Comparison of ENCODE assay signal across 10 cellular contexts in genomic region chr1:42747125-42747524, GRCh38. TPM values are rescaled to one million over a fixed set of nuclear protein-coding genes. Genes with fewer than 3 reads are reported as not detected.
DNase-seq lines count a peak whose midpoint lies in the region; ATAC-seq and TF ChIP-seq lines count a peak whose summit lies in the region.
"Had no signal": no experiment of that assay in that cellular context is flagged by ENCODE, and none has a peak within 500 bp of the region (broad histone marks: within the 10 kb centered on the region; RNA-seq: fewer than 3 reads in every experiment).

No MANE protein-coding gene starts in this region.

- no peak overlapping the region for H3K27ac Mint-ChIP-seq in activated naive CD8-positive, alpha-beta T cell treated with anti-CD3 and anti-CD28 coated beads, Interleukin-2, amount 10 ng/mL, durations not matched to agents 7 days and 5 days

- peaks cover 3% of the 10 kb centered on the region for H3K27me3 Mint-ChIP-seq in activated naive CD8-positive, alpha-beta T cell treated with anti-CD3 and anti-CD28 coated beads, Interleukin-2, amount 10 ng/mL, durations not matched to agents 7 days and 5 days

- no peak for ATAC-seq in activated naive CD8-positive, alpha-beta T cell treated with anti-CD3 and anti-CD28 coated beads, Interleukin-2, amount 10 ng/mL, durations not matched to agents 7 days and 5 days (ENCODE audit: low read depth)
- no peak for ATAC-seq in HG02938 (IDR thresholded peaks at IDR 0.05; ENCODE audit: unreplicated experiment)

- H3K9me2 ChIP-seq in OCI-LY7 (ENCODE audit: insufficient read depth, low read length), result no peaks in the 10 kb centered on the region
- H3K9me2 ChIP-seq in hepatocyte (replicated peaks; ENCODE audit: insufficient read depth), result no peaks in the 10 kb centered on the region

- H3K4me3 ChIP-seq in OCI-LY7 (ENCODE audit: low read depth, low read length, poor library complexity, severe bottlenecking), result no peak overlapping the region
- no peak overlapping the region for H3K4me3 ChIP-seq in hepatocyte
- H3K4me3 ChIP-seq: skin epidermis had no signal

- H3K36me3 ChIP-seq in OCI-LY7 (ENCODE audit: insufficient read depth, low read length) (peaks cover 34% of the 10 kb centered on the region), hepatocyte (replicated peaks; ENCODE audit: insufficient read depth, low read depth) (no peaks in the 10 kb centered on the region)

- H3K4me1 Mint-ChIP-seq in activated naive CD8-positive, alpha-beta T cell treated with anti-CD3 and anti-CD28 coated beads, Interleukin-2, amount 10 ng/mL, durations not matched to agents 7 days and 5 days, result no peaks in the 10 kb centered on the region

- H3K9me3 ChIP-seq in OCI-LY7 (ENCODE audit: low read length) (no peaks in the 10 kb centered on the region), hepatocyte (ENCODE audit: low read depth) (no peaks in the 10 kb centered on the region)

- H3K4me2 ChIP-seq in OCI-LY7 (ENCODE audit: low read length) (no peak overlapping the region), hepatocyte (no peak overlapping the region)

- no peaks in the 10 kb centered on the region for H3K9me3 Mint-ChIP-seq in activated naive CD8-positive, alpha-beta T cell treated with anti-CD3 and anti-CD28 coated beads, Interleukin-2, amount 10 ng/mL, durations not matched to agents 7 days and 5 days

- H3K27ac ChIP-seq in OCI-LY7 (ENCODE audit: low read depth, low read length, poor library complexity, severe bottlenecking) (no peak overlapping the region), hepatocyte (no peak overlapping the region)
- H3K27ac ChIP-seq: skin epidermis had no signal

- intact Hi-C loops in OCI-LY7 (cut with micrococcal nuclease; ENCODE audit: unreplicated experiment), result loop anchor here (1.0 kb wide), 1 partner anchor 169 kb away; no protein-coding TSS in a partner anchor

- H2AFZ ChIP-seq in OCI-LY7 (ENCODE audit: low read length), result no peak overlapping the region
- H2AFZ ChIP-seq in hepatocyte, result no peak overlapping the region

- no peaks in the 10 kb centered on the region for H4K20me1 ChIP-seq in OCI-LY7 (ENCODE audit: insufficient read depth, low read length)
- no peaks in the 10 kb centered on the region for H4K20me1 ChIP-seq in hepatocyte (ENCODE audit: insufficient read depth, poor library complexity, severe bottlenecking)

- no peak overlapping the region for H3K4me3 Mint-ChIP-seq in activated naive CD8-positive, alpha-beta T cell treated with anti-CD3 and anti-CD28 coated beads, Interleukin-2, amount 10 ng/mL, durations not matched to agents 7 days and 5 days

- POLR2A ChIA-PET in OCI-LY7 (lab: Charles Lee), result no interaction called here
- POLR2A ChIA-PET in activated naive CD8-positive, alpha-beta T cell treated with anti-CD3 and anti-CD28 coated beads, Interleukin-2, amount 10 ng/mL, durations not matched to agents 7 days and 5 days (lab: Charles Lee), result interaction anchor here (1.5 kb wide), 1 partner anchor 20 kb away, joined by 4 read pairs; the partner anchor contains the start of genes C1orf50 and P3H1

- 73% methylated on average over 14 of the region's 14 CpGs for WGBS in hepatocyte (ENCODE audit: low lambda C conversion rate, missing lambda C conversion rate)

- H3K4me1 ChIP-seq in OCI-LY7 (ENCODE audit: insufficient read depth, low read length, poor library complexity, severe bottlenecking) (no peaks in the 10 kb centered on the region), hepatocyte (ENCODE audit: insufficient read depth) (peaks cover 5% of the 10 kb centered on the region)

- no peaks in the 10 kb centered on the region for H3K27me3 ChIP-seq in hepatocyte

- H3K36me3 Mint-ChIP-seq in activated naive CD8-positive, alpha-beta T cell treated with anti-CD3 and anti-CD28 coated beads, Interleukin-2, amount 10 ng/mL, durations not matched to agents 7 days and 5 days, result peaks cover 16% of the 10 kb centered on the region

- peak; percentile 59 for DNase-seq in NCI-H2196 (lab: John Stamatoyannopoulos, UW; ENCODE audit: unreplicated experiment)
- DNase-seq in NCI-H2196 treated with DMSO at 0.1 percent for 48 hours (lab: John Stamatoyannopoulos, UW; ENCODE audit: unreplicated experiment), result no peak
- DNase-seq in OCI-LY7 (ENCODE audit: low spot score), result peak; percentile 34
- peak; percentile 58 for DNase-seq in activated naive CD8-positive, alpha-beta T cell treated with anti-CD3 and anti-CD28 coated beads, Interleukin-2, amount 10 ng/mL, durations not matched to agents 7 days and 5 days
- peak; percentile 62 for DNase-seq in hepatocyte (ENCODE audit: low spot score)
- peak; percentile 30 to 36 for DNase-seq in stimulated activated CD4-positive, alpha-beta T cell treated with anti-CD3 and anti-CD28 coated beads, Interleukin-2, amount 100 ng/mL, for 48 hours
- DNase-seq in SKM-1 treated with dmso at 0.1 percent for 144 hours (lab: John Stamatoyannopoulos, UW; ENCODE audit: unreplicated experiment), result no peak

- TF ChIP-seq CTCF in OCI-LY7 (conservative IDR thresholded peaks at IDR 0.05; ENCODE audit: low read length), result peak; percentile 75
- TF ChIP-seq CTCF in hepatocyte (IDR thresholded peaks at IDR 0.05; ENCODE audit: poor library complexity), result peak; percentile 57

- no peaks in the 10 kb centered on the region for H3K79me2 ChIP-seq in OCI-LY7 (ENCODE audit: insufficient read depth, low read depth, low read length)
- no peaks in the 10 kb centered on the region for H3K79me2 ChIP-seq in hepatocyte

- CTCF ChIA-PET in OCI-LY7 (lab: Charles Lee; ENCODE audit: unreplicated experiment), result no interaction called here

- BruUV-seq in OCI-LY7 (replicated peaks; lab: Mats Ljungman, UMichigan), result no TSS peak

RNA-seq across cellular contexts. Expression of gene CLDN19, which starts 7.1 kb away (rescaled TPM):
- total RNA-seq in OCI-LY7 (2014; rRNA removed; shearing (Covaris generic)), result not detected in 2 replicates
- total RNA-seq in OCI-LY7 (2022), result not detected in 2 replicates
- total RNA-seq in activated naive CD8-positive, alpha-beta T cell treated with anti-CD3 and anti-CD28 coated beads, Interleukin-2, amount 10 ng/mL, durations not matched to agents 7 days and 5 days, result not detected
- total RNA-seq in hepatocyte, result 2.5 and 6.9 TPM in 2 replicates
- polyA plus RNA-seq in hepatocyte, result 3.8 and 4.5 TPM in 2 replicates
- total RNA-seq: activated CD8-positive, alpha-beta memory T cell treated with anti-CD3 and anti-CD28 coated beads for 36 hours had no signal

RNA-seq across cellular contexts. Expression of gene P3H1, which starts 19.7 kb away (rescaled TPM):
- 39.0 and 43.8 TPM in 2 replicates for total RNA-seq in OCI-LY7 (2014; rRNA removed; shearing (Covaris generic))
- total RNA-seq in OCI-LY7 (2022), result 44.1 and 45.7 TPM in 2 replicates
- total RNA-seq in activated naive CD8-positive, alpha-beta T cell treated with anti-CD3 and anti-CD28 coated beads, Interleukin-2, amount 10 ng/mL, durations not matched to agents 7 days and 5 days, result 10 to 100 TPM; 44.1 to 49.9 TPM
- total RNA-seq in hepatocyte, result 94.6 and 102 TPM in 2 replicates
- polyA plus RNA-seq in hepatocyte, result 192 and 201 TPM in 2 replicates

RNA-seq across cellular contexts. Expression of gene C1orf50, which starts 19.9 kb away (rescaled TPM):
- 2.0 and 3.2 TPM in 2 replicates for total RNA-seq in OCI-LY7 (2014; rRNA removed; shearing (Covaris generic))
- total RNA-seq in OCI-LY7 (2022) (9.7 and 9.9 TPM in 2 replicates), hepatocyte (5.7 and 12.6 TPM in 2 replicates)
- total RNA-seq in activated naive CD8-positive, alpha-beta T cell treated with anti-CD3 and anti-CD28 coated beads, Interleukin-2, amount 10 ng/mL, durations not matched to agents 7 days and 5 days, result 10 to 100 TPM; 10.4 to 10.9 TPM
- 11.9 and 15.2 TPM in 2 replicates for polyA plus RNA-seq in hepatocyte

RNA-seq across cellular contexts. Expression of gene TMEM269, which starts 37.7 kb away (rescaled TPM):
- total RNA-seq in OCI-LY7 (2014; rRNA removed; shearing (Covaris generic)), result 0.08 and 0.16 TPM in 2 replicates
- total RNA-seq in OCI-LY7 (2022), result 0.46 and 0.81 TPM in 2 replicates
- total RNA-seq in activated naive CD8-positive, alpha-beta T cell treated with anti-CD3 and anti-CD28 coated beads, Interleukin-2, amount 10 ng/mL, durations not matched to agents 7 days and 5 days, result under 1 TPM; 0.22 to 0.48 TPM
- total RNA-seq in hepatocyte, result 0.32 and 0.40 TPM in 2 replicates
- polyA plus RNA-seq in hepatocyte, result 0.12 TPM in 1 of 2 replicates, not detected in the other

Comparison
In these comparisons a context has a peak if more than half of its experiments do, and no peak if none do; other contexts are left out.
1. DNase-seq: peak in NCI-H2196 (single experiment), OCI-LY7 (single experiment), activated naive CD8-positive, alpha-beta T cell treated with anti-CD3 and anti-CD28 coated beads, Interleukin-2, amount 10 ng/mL, durations not matched to agents 7 days and 5 days (single experiment), hepatocyte (single experiment) and stimulated activated CD4-positive, alpha-beta T cell treated with anti-CD3 and anti-CD28 coated beads, Interleukin-2, amount 100 ng/mL, for 48 hours (2 of 2); none in NCI-H2196 treated with DMSO at 0.1 percent for 48 hours (single experiment) and SKM-1 treated with dmso at 0.1 percent for 144 hours (single experiment).